ENCODE assay signal across 27 cellular contexts in genomic region chr11:69905611-69906452, GRCh38.
DNase-seq lines count a peak whose midpoint lies in the region; ATAC-seq and TF ChIP-seq lines count a peak whose summit lies in the region.
"Had no signal": no experiment of that assay in that cellular context is flagged by ENCODE, and none has a peak within 500 bp of the region (broad histone marks: within the 10 kb centered on the region; RNA-seq: fewer than 3 reads in every experiment).

No MANE protein-coding gene starts in this region.

- CTCF ChIA-PET in T-cell (lab: Charles Lee), result no interaction called here

- H3K27ac ChIP-seq in cardiac muscle cell, result peak overlapping the region; percentile 91
- no peak overlapping the region for H3K27ac ChIP-seq in right atrium auricular region
- H3K27ac ChIP-seq in mesodermal cell (ENCODE audit: low read depth, low read length, severe bottlenecking), result peak overlapping the region; percentile 95
- no peak overlapping the region for H3K27ac ChIP-seq in aorta (ENCODE audit: low read depth in 1 of 2, low read length in 2 of 2)
- H3K27ac ChIP-seq: tibial artery had no signal

- H3K27me3 ChIP-seq in cardiac muscle cell, result no peaks in the 10 kb centered on the region
- H3K27me3 ChIP-seq in right atrium auricular region, result no peaks in the 10 kb centered on the region
- H3K27me3 ChIP-seq in aorta (ENCODE audit: control insufficient read depth in 1 of 2, insufficient read depth in 2 of 2, low read length in 1 of 2), result no peaks in the 10 kb centered on the region

- H3K9me3 ChIP-seq in cardiac muscle cell (ENCODE audit: low read depth) (no peaks in the 10 kb centered on the region), right atrium auricular region (no peaks in the 10 kb centered on the region), mesodermal cell (ENCODE audit: control insufficient read depth, low read length) (no peaks in the 10 kb centered on the region), aorta (ENCODE audit: control insufficient read depth, low read length) (no peaks in the 10 kb centered on the region)
- H3K9me3 ChIP-seq: tibial artery had no signal

- peaks cover 11 to 41% of the 10 kb centered on the region in 2 donors for H3K27me3 Mint-ChIP-seq in T-cell

- no peaks in the 10 kb centered on the region for H3K9me3 Mint-ChIP-seq in T-cell

- no peaks in the 10 kb centered on the region for H3K36me3 Mint-ChIP-seq in T-cell

- DNase-seq in cardiac muscle cell (ENCODE audit: low read depth in 1 of 2, low spot score in 1 of 2) (peak in 1 of 2 donors; percentile 66), right atrium auricular region (ENCODE audit: low spot score) (no peak), amniotic epithelial cell (ENCODE audit: low read depth) (peak; percentile 30), aorta (peak; percentile 33 to 68), COLO829 (ENCODE audit: low spot score) (no peak), GDM1 (lab: John Stamatoyannopoulos, UW) (no peak), T-cell (no peak)
- DNase-seq: 8988T; activated CD4-positive, CD25-positive, alpha-beta regulatory T cell; activated naive CD4-positive, alpha-beta T cell treated with Interleukin-2 at 50 U/mL for 16 hours; activated T-cell treated with anti-CD3 and anti-CD28 coated beads, Interleukin-2, amount 50 U/mL, for 1 hour; AML-193; anterior cingulate cortex; central memory CD4-positive, alpha-beta T cell; COR-L47; DMS79 treated with DMSO at 0.1 percent for 48 hours; hypothalamus; NCI-H1048; NCI-H1930; NCI-H226; NCI-H774; nucleus accumbens; stimulated activated CD4-positive, alpha-beta T cell treated with anti-CD3 and anti-CD28 coated beads, Interleukin-12 subunit alpha, Interleukin-12 subunit beta, amount 100 ng/mL, for 4 hours; stimulated activated CD4-positive, alpha-beta T cell treated with anti-CD3 and anti-CD28 coated beads, Interleukin-4, amount 100 ng/mL, for 4 hours; stimulated activated naive CD8-positive, alpha-beta T cell treated with anti-CD3 and anti-CD28 coated beads, Interleukin-15, Interleukin-2, amounts not matched to agents 100 U/mL and 50 U/mL, for 24 hours; tibial artery had no signal

- no peak for TF ChIP-seq CTCF in cardiac muscle cell (IDR thresholded peaks at IDR 0.05; ENCODE audit: low read depth, low read length)
- TF ChIP-seq CTCF in right atrium auricular region (IDR thresholded peaks at IDR 0.05), result no peak

- H3K27ac Mint-ChIP-seq in T-cell, result no peak overlapping the region

- H3K4me3 ChIP-seq in cardiac muscle cell, result no peak overlapping the region
- H3K4me3 ChIP-seq in right atrium auricular region, result no peak overlapping the region
- no peak overlapping the region for H3K4me3 ChIP-seq in mesodermal cell (ENCODE audit: extremely low read depth, insufficient read depth, low read length, poor library complexity, severe bottlenecking)
- H3K4me3 ChIP-seq in aorta (ENCODE audit: low read length in 2 of 2), result no peak overlapping the region
- H3K4me3 ChIP-seq: tibial artery had no signal

- H3K36me3 ChIP-seq in cardiac muscle cell, result no peaks in the 10 kb centered on the region
- no peaks in the 10 kb centered on the region for H3K36me3 ChIP-seq in right atrium auricular region
- no peaks in the 10 kb centered on the region for H3K36me3 ChIP-seq in mesodermal cell (ENCODE audit: control insufficient read depth, insufficient read depth, low read length)
- H3K36me3 ChIP-seq in aorta (ENCODE audit: control insufficient read depth in 1 of 2, insufficient read depth in 2 of 2, low read length in 1 of 2), result no peaks in the 10 kb centered on the region
- H3K36me3 ChIP-seq: tibial artery had no signal

- no peaks in the 10 kb centered on the region for H3K4me1 Mint-ChIP-seq in T-cell

- ATAC-seq in aorta (ENCODE audit: low FRiP score), result no peak
- ATAC-seq in T-cell (replicated peaks in 1 of 4), result no peak
- ATAC-seq: stimulated activated naive CD8-positive, alpha-beta T cell treated with anti-CD3 and anti-CD28 coated beads, Interleukin-15, Interleukin-2, amounts not matched to agents 100 U/mL and 50 U/mL, for 24 hours had no signal

- H3K4me3 Mint-ChIP-seq in T-cell, result no peak overlapping the region

- H3K4me1 ChIP-seq in cardiac muscle cell (ENCODE audit: low read depth) (peaks cover 18% of the 10 kb centered on the region), right atrium auricular region (peaks cover 0 to 8% of the 10 kb centered on the region in 2 donors), mesodermal cell (ENCODE audit: control insufficient read depth, insufficient read depth, low read length, poor library complexity, severe bottlenecking) (peaks cover 13% of the 10 kb centered on the region), aorta (ENCODE audit: control insufficient read depth in 1 of 2, insufficient read depth in 2 of 2, low read length in 2 of 2) (no peaks in the 10 kb centered on the region)

- intact Hi-C loops in aorta (cut with DNase I), result no loop called here

- POLR2A ChIA-PET in T-cell (lab: Charles Lee), result no interaction called here

- WGBS in mesodermal cell (ENCODE audit: insufficient coverage in 2 of 2), 2 experiments, result 69 to 84% methylated on average over 5 to 6 of the region's 13 CpGs
- 56 to 61% methylated on average over 13 of the region's 13 CpGs for WGBS in aorta, 2 donors

Comparison
In these comparisons a context has a peak if more than half of its experiments do, and no peak if none do; other contexts are left out.
1. H3K27ac ChIP-seq: peak in cardiac muscle cell (single experiment) and mesodermal cell (single experiment); none in right atrium auricular region (0 of 2) and aorta (0 of 2).
2. DNase-seq: peak in amniotic epithelial cell (single experiment) and aorta (2 of 2); none in right atrium auricular region (single experiment), COLO829 (single experiment), GDM1 (single experiment) and T-cell (0 of 34).